ENCODE assay signal across 20 cellular contexts in the genomic region with DNA sequence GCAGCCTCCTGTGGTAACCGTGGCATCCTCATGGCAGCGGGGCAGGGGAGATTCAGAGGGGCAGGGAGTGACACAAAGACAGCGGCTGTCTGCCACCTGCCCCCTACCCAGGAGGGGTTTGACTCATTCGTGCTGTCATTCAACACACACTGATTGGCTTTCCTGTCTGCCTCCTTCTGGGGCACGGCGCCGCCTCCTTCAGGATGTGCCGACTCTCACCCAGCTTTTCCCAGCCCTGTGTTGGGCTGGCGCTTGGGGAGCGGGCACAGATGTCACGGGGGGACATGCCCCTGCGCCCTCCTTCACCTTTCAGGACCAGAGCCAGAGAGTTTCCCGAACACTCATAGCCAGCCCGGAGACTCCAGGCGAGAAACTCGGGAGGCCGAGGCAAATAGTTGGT.
"Had no signal": no experiment of that assay in that cellular context is flagged by ENCODE, and none has a peak within 500 bp of the region (broad histone marks: within the 10 kb centered on the region; RNA-seq: fewer than 3 reads in every experiment).

No MANE protein-coding gene starts in this region.

- H3K4me3 Mint-ChIP-seq: activated naive CD8-positive, alpha-beta T cell; memory B cell; natural killer cell treated with Interleukin-12 subunit alpha and Interleukin-12 subunit beta and Interleukin-15 and Interleukin-18, amount 100 ng/mL, for 72 hours; T-cell had no signal

- H3K27me3 Mint-ChIP-seq: activated naive CD8-positive, alpha-beta T cell; memory B cell; natural killer cell treated with Interleukin-12 subunit alpha and Interleukin-12 subunit beta and Interleukin-15 and Interleukin-18, amount 100 ng/mL, for 72 hours; T-cell had no signal

- H3K36me3 ChIP-seq: adrenal gland, ascending aorta, gastroesophageal sphincter, heart left ventricle, WERI-Rb-1 had no signal

- H3K27me3 ChIP-seq: adrenal gland, ascending aorta, dorsolateral prefrontal cortex, gastroesophageal sphincter, heart left ventricle had no signal

- DNase-seq: activated CD4-positive, CD25-positive, alpha-beta regulatory T cell treated with anti-CD3 and anti-CD28 coated beads, Interleukin-2, amount 50 U/mL, for 72 hours; activated T-cell treated with anti-CD3 and anti-CD28 coated beads, Interleukin-2, amount 50 U/mL, for 1 hour; adrenal gland; central memory CD4-positive, alpha-beta T cell; dorsolateral prefrontal cortex; heart left ventricle; islet precursor cell; left colon; nucleus accumbens; stimulated activated CD4-positive, alpha-beta T cell treated with anti-CD3 and anti-CD28 coated beads, Interleukin-2, amount 100 ng/mL, for 48 hours; stimulated activated CD8-positive, alpha-beta memory T cell treated with anti-CD3 and anti-CD28 coated beads, Interleukin-4, amount 100 ng/mL, for 48 hours; stimulated activated naive CD8-positive, alpha-beta T cell treated with anti-CD3 and anti-CD28 coated beads, Interleukin-15, Interleukin-2, amounts not matched to agents 100 U/mL and 50 U/mL, for 24 hours; T-cell; WERI-Rb-1 had no signal

- H3K9me3 Mint-ChIP-seq: memory B cell; natural killer cell treated with Interleukin-12 subunit alpha and Interleukin-12 subunit beta and Interleukin-15 and Interleukin-18, amount 100 ng/mL, for 72 hours had no signal

- H3K4me3 ChIP-seq: adrenal gland, ascending aorta, dorsolateral prefrontal cortex, gastroesophageal sphincter, heart left ventricle had no signal

- ATAC-seq: gastroesophageal sphincter; heart left ventricle; natural killer cell treated with Interleukin-12 subunit alpha and Interleukin-12 subunit beta and Interleukin-15 and Interleukin-18, amount 100 ng/mL, for 72 hours; stimulated activated naive CD8-positive, alpha-beta T cell treated with anti-CD3 and anti-CD28 coated beads, Interleukin-15, Interleukin-2, amounts not matched to agents 100 U/mL and 50 U/mL, for 24 hours; T-cell had no signal

- H3K36me3 Mint-ChIP-seq: natural killer cell treated with Interleukin-12 subunit alpha and Interleukin-12 subunit beta and Interleukin-15 and Interleukin-18, amount 100 ng/mL, for 72 hours had no signal

- H3K27ac Mint-ChIP-seq: activated naive CD8-positive, alpha-beta T cell; T-cell had no signal

- H3K27ac ChIP-seq: adrenal gland, ascending aorta, dorsolateral prefrontal cortex, epithelial cell of prostate, gastroesophageal sphincter, heart left ventricle, WERI-Rb-1 had no signal
